Comparison of ENCODE assay signal across 1 cellular context in genomic region chr2:119696005-119696404, GRCh38.
A peak's percentile ranks its signal among the peaks of the same experiment; 100 is the strongest.
TF ChIP-seq lines count a peak whose summit lies in the region.

No MANE protein-coding gene starts in this region.

TF ChIP-seq in HepG2, 621 proteins besides CTCF, POLR2A, EP300 and RAD21:
- TF ChIP-seq NFYC (CRISPR knock-in tag; IDR thresholded peaks at IDR 0.05) (no peak), ZFP41 (CRISPR knock-in tag; IDR thresholded peaks at IDR 0.05; ENCODE audit: borderline replicate concordance) (0 out of 2 replicates have a peak, but pooled peaks have one; percentile 40), ZBTB44 (CRISPR knock-in tag; IDR thresholded peaks at IDR 0.05) (no peak), SMAD3 (CRISPR knock-in tag; IDR thresholded peaks at IDR 0.05) (0 out of 2 replicates have a peak, but pooled peaks have one; percentile 2), ZFAT (CRISPR knock-in tag; conservative IDR thresholded peaks at IDR 0.05) (no peak), ISX (CRISPR knock-in tag; conservative IDR thresholded peaks at IDR 0.05) (no peak), ZBTB7A (CRISPR knock-in tag; IDR thresholded peaks at IDR 0.05) (peak; percentile 57; the same call in 1 of the 2 replicates), IRX3 (CRISPR knock-in tag; IDR thresholded peaks at IDR 0.05; ENCODE audit: borderline replicate concordance, low read depth) (no peak), ZNF3 (CRISPR knock-in tag; IDR thresholded peaks at IDR 0.05) (no peak), MED13 (CRISPR knock-in tag; IDR thresholded peaks at IDR 0.05) (no peak), ZFYVE20 (CRISPR knock-in tag; IDR thresholded peaks at IDR 0.05; ENCODE audit: borderline replicate concordance, low read depth) (no peak), SRY (CRISPR knock-in tag; IDR thresholded peaks at IDR 0.05) (no peak), ATF7-NPFF (CRISPR knock-in tag; IDR thresholded peaks at IDR 0.05; ENCODE audit: low read depth) (no peak), HMG20B (CRISPR knock-in tag; conservative IDR thresholded peaks at IDR 0.05) (no peak), HHEX (CRISPR knock-in tag; IDR thresholded peaks at IDR 0.05) (0 out of 2 replicates have a peak, but pooled peaks have one; percentile 25), ZBTB46 (CRISPR knock-in tag; IDR thresholded peaks at IDR 0.05; ENCODE audit: borderline replicate concordance) (no peak), ZBTB43 (CRISPR knock-in tag; conservative IDR thresholded peaks at IDR 0.05) (no peak), ZNF501 (CRISPR knock-in tag; IDR thresholded peaks at IDR 0.05) (no peak), ZNF713 (CRISPR knock-in tag; IDR thresholded peaks at IDR 0.05) (no peak), UBTF (CRISPR knock-in tag; IDR thresholded peaks at IDR 0.05) (0 out of 2 replicates have a peak, but pooled peaks have one; percentile 15), NCOA1 (CRISPR knock-in tag; IDR thresholded peaks at IDR 0.05) (no peak), SMARCE1 (IDR thresholded peaks at IDR 0.05; ENCODE audit: borderline replicate concordance) (no peak), RERE (CRISPR knock-in tag; IDR thresholded peaks at IDR 0.05; ENCODE audit: low read depth) (no peak), PLSCR1 (CRISPR knock-in tag; IDR thresholded peaks at IDR 0.05; ENCODE audit: borderline replicate concordance) (no peak), TSC22D2 (CRISPR knock-in tag; IDR thresholded peaks at IDR 0.05; ENCODE audit: borderline replicate concordance) (no peak), POGZ (CRISPR knock-in tag; IDR thresholded peaks at IDR 0.05) (no peak), E2F5 (CRISPR knock-in tag; conservative IDR thresholded peaks at IDR 0.05) (no peak), HES4 (CRISPR knock-in tag; IDR thresholded peaks at IDR 0.05; ENCODE audit: borderline replicate concordance) (no peak), ZNF275 (CRISPR knock-in tag; IDR thresholded peaks at IDR 0.05; ENCODE audit: borderline replicate concordance) (no peak), ELF3 (CRISPR knock-in tag; IDR thresholded peaks at IDR 0.05) (no peak), RFXAP (CRISPR knock-in tag; IDR thresholded peaks at IDR 0.05; ENCODE audit: borderline replicate concordance) (no peak), ELK4 (CRISPR knock-in tag; IDR thresholded peaks at IDR 0.05; ENCODE audit: borderline replicate concordance) (no peak), ZNF430 (CRISPR knock-in tag; IDR thresholded peaks at IDR 0.05) (0 out of 2 replicates have a peak, but pooled peaks have one; percentile 13), ZNF180 (CRISPR knock-in tag; IDR thresholded peaks at IDR 0.05; ENCODE audit: borderline replicate concordance, low read depth) (no peak), LCORL (IDR thresholded peaks at IDR 0.05) (no peak), LCORL (CRISPR knock-in tag; IDR thresholded peaks at IDR 0.05) (no peak), MAFG (CRISPR knock-in tag; IDR thresholded peaks at IDR 0.05) (no peak), FLYWCH1 (CRISPR knock-in tag; IDR thresholded peaks at IDR 0.05) (no peak), LRRFIP1 (CRISPR knock-in tag; conservative IDR thresholded peaks at IDR 0.05) (no peak), MLLT10 (CRISPR knock-in tag; IDR thresholded peaks at IDR 0.05) (no peak)
